In genomic region chr13:112078879-112079526, GRCh38 we compare ENCODE assay signal across 1 cellular context.
A peak's percentile ranks its signal among the peaks of the same experiment; 100 is the strongest.
TF ChIP-seq lines count a peak whose summit lies in the region.

No MANE protein-coding gene starts in this region.

TF ChIP-seq in HEK293, 187 proteins besides CTCF, POLR2A, EP300 and RAD21 (continued from another document):
- 0 out of 2 replicates have a peak, but pooled peaks have one; percentile 27 for TF ChIP-seq ZBTB6 (tag by site-specific recombination; IDR thresholded peaks at IDR 0.05)
- no peak for TF ChIP-seq ZNF658 (tag by site-specific recombination; IDR thresholded peaks at IDR 0.05)
- TF ChIP-seq ZNF23 (tag by site-specific recombination; IDR thresholded peaks at IDR 0.05; ENCODE audit: borderline replicate concordance), result no peak
- no peak for TF ChIP-seq ZNF341 (tag by site-specific recombination; IDR thresholded peaks at IDR 0.05; ENCODE audit: low read depth)
- no peak for TF ChIP-seq ZBTB1 (tag by site-specific recombination; IDR thresholded peaks at IDR 0.05)
- TF ChIP-seq ZNF266 (tag by site-specific recombination; IDR thresholded peaks at IDR 0.05; ENCODE audit: low read depth), result no peak
- no peak for TF ChIP-seq ZNF394 (tag by site-specific recombination; IDR thresholded peaks at IDR 0.05; ENCODE audit: borderline replicate concordance)
- TF ChIP-seq ZNF530 (tag by site-specific recombination; IDR thresholded peaks at IDR 0.05; ENCODE audit: low read depth), result no peak
- TF ChIP-seq KLF10 (tag by site-specific recombination; IDR thresholded peaks at IDR 0.05), result no peak
- TF ChIP-seq ZNF132 (tag by site-specific recombination; IDR thresholded peaks at IDR 0.05; ENCODE audit: borderline replicate concordance), result no peak
- TF ChIP-seq ZNF776 (tag by site-specific recombination; IDR thresholded peaks at IDR 0.05; ENCODE audit: borderline replicate concordance), result no peak
- no peak for TF ChIP-seq ZNF311 (tag by site-specific recombination; IDR thresholded peaks at IDR 0.05; ENCODE audit: borderline replicate concordance)
- no peak for TF ChIP-seq ZNF146 (tag by site-specific recombination; IDR thresholded peaks at IDR 0.05)
- TF ChIP-seq HOXD13 (CRISPR knock-in tag; IDR thresholded peaks at IDR 0.05; ENCODE audit: borderline replicate concordance), result no peak
- TF ChIP-seq KLF17 (tag by site-specific recombination; IDR thresholded peaks at IDR 0.05), result 0 out of 2 replicates have a peak, but pooled peaks have one; percentile 42
- no peak for TF ChIP-seq ZNF768 (tag by site-specific recombination; IDR thresholded peaks at IDR 0.05)
- TF ChIP-seq ZNF707 (tag by site-specific recombination; IDR thresholded peaks at IDR 0.05), result 0 out of 2 replicates have a peak, but pooled peaks have one; percentile 49
- no peak for TF ChIP-seq ZNF202 (tag by site-specific recombination; IDR thresholded peaks at IDR 0.05; ENCODE audit: borderline replicate concordance)
